ENCODE assay signal across 29 cellular contexts in genomic region chr15:99010743-99011142, GRCh38. TPM values are rescaled to one million over a fixed set of nuclear protein-coding genes. Genes with fewer than 3 reads are reported as not detected.
"Had no signal": no experiment of that assay in that cellular context is flagged by ENCODE, and none has a peak within 500 bp of the region (broad histone marks: within the 10 kb centered on the region; RNA-seq: fewer than 3 reads in every experiment).

No MANE protein-coding gene starts in this region.

- H3K27me3 Mint-ChIP-seq: activated CD4-positive, alpha-beta T cell treated with anti-CD3 and anti-CD28 coated beads for 36 hours had no signal

- DNase-seq: activated CD4-positive, alpha-beta T cell treated with anti-CD3 and anti-CD28 coated beads for 36 hours; activated CD4-positive, alpha-beta T cell treated with anti-CD3 and anti-CD28 coated beads, Interleukin-2, amount 50 U/mL, for 4 hours; activated effector memory CD4-positive, alpha-beta T cell treated with Interleukin-2 at 50 U/mL for 16 hours; activated naive CD4-positive, alpha-beta T cell treated with anti-CD3 and anti-CD28 coated beads, Interleukin-2, amount 10 ng/mL, durations not matched to agents 7 days and 5 days; activated naive CD8-positive, alpha-beta T cell treated with anti-CD3 and anti-CD28 coated beads, Interleukin-2, amount 50 U/mL, for 24 hours; activated T-cell treated with anti-CD3 and anti-CD28 coated beads, Interleukin-2, amount 50 U/mL, for 72 hours; anterior cingulate cortex; brain microvascular endothelial cell; caudate nucleus; dermis blood vessel endothelial cell; effector CD8-positive, alpha-beta T cell; heart right ventricle; left lung; mammary epithelial cell; nephron progenitor cell; nucleus accumbens; stimulated activated CD4-positive, alpha-beta T cell treated with anti-CD3 and anti-CD28 coated beads, Interleukin-15, amount 100 ng/mL, for 24 hours; stomach; T1000 had no signal

- H3K27me3 ChIP-seq: brain microvascular endothelial cell had no signal

- H3K4me2 ChIP-seq: smooth muscle cell had no signal

- H3K27ac Mint-ChIP-seq: activated CD4-positive, alpha-beta T cell treated with anti-CD3 and anti-CD28 coated beads for 36 hours; activated naive CD4-positive, alpha-beta T cell treated with anti-CD3 and anti-CD28 coated beads, Interleukin-2, amount 10 ng/mL, durations not matched to agents 7 days and 5 days; activated naive CD8-positive, alpha-beta T cell treated with anti-CD3 and anti-CD28 coated beads, Interleukin-2, amount 50 U/mL, for 24 hours; activated T-cell treated with anti-CD3 and anti-CD28 coated beads, Interleukin-2, amount 50 U/mL, for 72 hours; stimulated activated memory B cell treated with anti-CD40 and anti-IgM and Interleukin-4, amounts not matched to agents 10 μg/mL and 1 μg/mL and 100 μg/mL, for 72 hours; T-helper 1 cell treated with Interleukin-12 subunit alpha and Interleukin-12 subunit beta and Interleukin-4 antibody, amounts not matched to agents 30 μg/mL and 1 μg/mL, for 36 hours; WTC11 had no signal

- ATAC-seq: activated CD4-positive, alpha-beta T cell treated with anti-CD3 and anti-CD28 coated beads for 36 hours; activated naive CD8-positive, alpha-beta T cell treated with anti-CD3 and anti-CD28 coated beads, Interleukin-2, amount 50 U/mL, for 24 hours; activated T-cell treated with anti-CD3 and anti-CD28 coated beads, Interleukin-2, amount 50 U/mL, for 72 hours; heart right ventricle; left lung; sciatic nerve; stimulated activated memory B cell treated with anti-CD40 and anti-IgM and Interleukin-4, amounts not matched to agents 10 μg/mL and 1 μg/mL and 100 μg/mL, for 72 hours; WTC11 had no signal

- H3K9me3 ChIP-seq: heart right ventricle, left lung, stomach, suprapubic skin, tibial nerve had no signal

- H3K9me3 Mint-ChIP-seq: activated naive CD4-positive, alpha-beta T cell treated with anti-CD3 and anti-CD28 coated beads, Interleukin-2, amount 10 ng/mL, durations not matched to agents 7 days and 5 days; activated naive CD8-positive, alpha-beta T cell treated with anti-CD3 and anti-CD28 coated beads, Interleukin-2, amount 50 U/mL, for 24 hours; activated T-cell treated with anti-CD3 and anti-CD28 coated beads, Interleukin-2, amount 50 U/mL, for 72 hours; stimulated activated memory B cell treated with anti-CD40 and anti-IgM and Interleukin-4, amounts not matched to agents 10 μg/mL and 1 μg/mL and 100 μg/mL, for 72 hours; T-helper 1 cell treated with Interleukin-12 subunit alpha and Interleukin-12 subunit beta and Interleukin-4 antibody, amounts not matched to agents 30 μg/mL and 1 μg/mL, for 36 hours had no signal

- H3K4me3 Mint-ChIP-seq: activated CD4-positive, alpha-beta T cell treated with anti-CD3 and anti-CD28 coated beads for 36 hours; activated naive CD4-positive, alpha-beta T cell treated with anti-CD3 and anti-CD28 coated beads, Interleukin-2, amount 10 ng/mL, durations not matched to agents 7 days and 5 days; activated naive CD8-positive, alpha-beta T cell treated with anti-CD3 and anti-CD28 coated beads, Interleukin-2, amount 50 U/mL, for 24 hours; activated T-cell treated with anti-CD3 and anti-CD28 coated beads, Interleukin-2, amount 50 U/mL, for 72 hours; nephron progenitor cell; stimulated activated memory B cell treated with anti-CD40 and anti-IgM and Interleukin-4, amounts not matched to agents 10 μg/mL and 1 μg/mL and 100 μg/mL, for 72 hours; T-helper 1 cell treated with Interleukin-12 subunit alpha and Interleukin-12 subunit beta and Interleukin-4 antibody, amounts not matched to agents 30 μg/mL and 1 μg/mL, for 36 hours; WTC11 had no signal

- H3K36me3 ChIP-seq: brain microvascular endothelial cell, heart right ventricle, left lung, stomach, suprapubic skin, tibial nerve had no signal

- H3K4me1 Mint-ChIP-seq: WTC11 had no signal

- H3K4me3 ChIP-seq: heart right ventricle, left lung, smooth muscle cell, stomach, suprapubic skin, tibial nerve had no signal

- H3K36me3 Mint-ChIP-seq: activated naive CD4-positive, alpha-beta T cell treated with anti-CD3 and anti-CD28 coated beads, Interleukin-2, amount 10 ng/mL, durations not matched to agents 7 days and 5 days; stimulated activated memory B cell treated with anti-CD40 and anti-IgM and Interleukin-4, amounts not matched to agents 10 μg/mL and 1 μg/mL and 100 μg/mL, for 72 hours had no signal

- H3K27ac ChIP-seq: brain microvascular endothelial cell, heart right ventricle, left lung, stomach, suprapubic skin, tibial nerve had no signal

RNA-seq across cellular contexts. Expression of gene PGPEP1L, which starts 3.2 kb away (rescaled TPM):
- total RNA-seq: activated CD4-positive, alpha-beta T cell treated with anti-CD3 and anti-CD28 coated beads for 36 hours; activated T-cell treated with anti-CD3 and anti-CD28 coated beads, Interleukin-2, amount 50 U/mL, for 72 hours; dermis blood vessel endothelial cell; left lung; mammary epithelial cell; mononuclear cell; myocyte; sciatic nerve; smooth muscle cell; stomach; suprapubic skin; tibial nerve; urinary bladder; WTC11 had no signal
- polyA plus RNA-seq: mammary epithelial cell, smooth muscle cell had no signal
